In the genomic region with DNA sequence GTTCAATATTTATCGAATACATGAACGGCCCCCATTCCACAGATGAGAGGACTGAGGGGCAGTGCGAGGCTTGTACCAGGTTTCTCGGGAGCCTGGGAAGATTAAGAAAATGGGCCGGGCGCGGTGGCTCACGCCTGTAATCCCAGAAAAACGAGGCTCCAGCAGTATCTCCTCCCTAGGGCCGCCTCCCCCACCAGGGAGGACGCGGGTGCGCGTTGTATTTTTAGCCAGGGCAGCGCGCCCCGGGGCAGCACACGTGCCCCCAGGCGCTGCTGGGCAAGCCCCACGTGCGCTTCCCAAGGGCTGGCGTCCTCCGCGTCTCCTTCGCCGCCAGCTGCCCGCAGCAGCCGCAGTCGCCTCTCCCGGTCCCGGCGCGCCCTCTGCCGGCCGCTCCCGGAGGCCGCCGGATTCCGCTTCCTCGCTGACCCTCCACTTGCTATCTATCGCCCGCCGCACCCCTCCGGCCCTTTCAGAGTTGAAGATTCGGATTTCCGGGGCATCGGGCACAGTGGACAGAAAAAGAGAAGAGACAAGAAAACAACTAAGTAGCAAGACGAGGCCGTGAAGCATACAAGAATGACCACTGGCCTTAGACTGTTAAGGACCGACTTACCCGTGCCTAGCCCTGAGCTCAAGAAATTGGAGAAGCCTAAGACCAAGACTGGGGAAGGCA, we compare ENCODE assay signal across 1 cellular context.
TF ChIP-seq lines count a peak whose summit lies in the region.

No MANE protein-coding gene starts in this region.

TF ChIP-seq in HepG2, 621 proteins besides CTCF, POLR2A, EP300 and RAD21 (continued from another document and continues in another):
- TF ChIP-seq, protein P1, sequence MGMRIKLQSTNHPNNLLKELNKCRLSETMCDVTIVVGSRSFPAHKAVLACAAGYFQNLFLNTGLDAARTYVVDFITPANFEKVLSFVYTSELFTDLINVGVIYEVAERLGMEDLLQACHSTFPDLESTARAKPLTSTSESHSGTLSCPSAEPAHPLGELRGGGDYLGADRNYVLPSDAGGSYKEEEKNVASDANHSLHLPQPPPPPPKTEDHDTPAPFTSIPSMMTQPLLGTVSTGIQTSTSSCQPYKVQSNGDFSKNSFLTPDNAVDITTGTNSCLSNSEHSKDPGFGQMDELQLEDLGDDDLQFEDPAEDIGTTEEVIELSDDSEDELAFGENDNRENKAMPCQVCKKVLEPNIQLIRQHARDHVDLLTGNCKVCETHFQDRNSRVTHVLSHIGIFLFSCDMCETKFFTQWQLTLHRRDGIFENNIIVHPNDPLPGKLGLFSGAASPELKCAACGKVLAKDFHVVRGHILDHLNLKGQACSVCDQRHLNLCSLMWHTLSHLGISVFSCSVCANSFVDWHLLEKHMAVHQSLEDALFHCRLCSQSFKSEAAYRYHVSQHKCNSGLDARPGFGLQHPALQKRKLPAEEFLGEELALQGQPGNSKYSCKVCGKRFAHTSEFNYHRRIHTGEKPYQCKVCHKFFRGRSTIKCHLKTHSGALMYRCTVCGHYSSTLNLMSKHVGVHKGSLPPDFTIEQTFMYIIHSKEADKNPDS (CRISPR knock-in tag; IDR thresholded peaks at IDR 0.05) = no peak
- peak; percentile 40; the same call in 1 of the 2 replicates for TF ChIP-seq SOX5 (CRISPR knock-in tag; IDR thresholded peaks at IDR 0.05; ENCODE audit: borderline replicate concordance)
- TF ChIP-seq BORCS8-MEF2B (CRISPR knock-in tag; IDR thresholded peaks at IDR 0.05) = peak; percentile 37; the same call in 1 of the 2 replicates
- TF ChIP-seq MED8 (CRISPR knock-in tag; IDR thresholded peaks at IDR 0.05; ENCODE audit: insufficient replicate concordance) = no peak
- no peak for TF ChIP-seq ZNF776 (CRISPR knock-in tag; IDR thresholded peaks at IDR 0.05)
- no peak for TF ChIP-seq CEBPG (CRISPR knock-in tag; IDR thresholded peaks at IDR 0.05)
- no peak for TF ChIP-seq SIX4 (CRISPR knock-in tag; IDR thresholded peaks at IDR 0.05)
- no peak for TF ChIP-seq ZNF251 (CRISPR knock-in tag; IDR thresholded peaks at IDR 0.05)
- TF ChIP-seq ZFP37 (CRISPR knock-in tag; IDR thresholded peaks at IDR 0.05; ENCODE audit: borderline replicate concordance) = no peak
- TF ChIP-seq, protein P2, sequence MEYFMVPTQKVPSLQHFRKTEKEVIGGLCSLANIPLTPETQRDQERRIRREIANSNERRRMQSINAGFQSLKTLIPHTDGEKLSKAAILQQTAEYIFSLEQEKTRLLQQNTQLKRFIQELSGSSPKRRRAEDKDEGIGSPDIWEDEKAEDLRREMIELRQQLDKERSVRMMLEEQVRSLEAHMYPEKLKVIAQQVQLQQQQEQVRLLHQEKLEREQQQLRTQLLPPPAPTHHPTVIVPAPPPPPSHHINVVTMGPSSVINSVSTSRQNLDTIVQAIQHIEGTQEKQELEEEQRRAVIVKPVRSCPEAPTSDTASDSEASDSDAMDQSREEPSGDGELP (IDR thresholded peaks at IDR 0.05; ENCODE audit: borderline replicate concordance, low read depth) = peak; percentile 77; the same call in 1 of the 2 replicates
- TF ChIP-seq CENPX (CRISPR knock-in tag; IDR thresholded peaks at IDR 0.05) = no peak
- no peak for TF ChIP-seq ZKSCAN8 (CRISPR knock-in tag; IDR thresholded peaks at IDR 0.05; ENCODE audit: borderline replicate concordance)
- no peak for TF ChIP-seq ZNF274 (CRISPR knock-in tag; IDR thresholded peaks at IDR 0.05)
- no peak for TF ChIP-seq SIX1 (CRISPR knock-in tag; IDR thresholded peaks at IDR 0.05; ENCODE audit: borderline replicate concordance)
- TF ChIP-seq U2AF1 (optimal IDR thresholded peaks at IDR 0.05; ENCODE audit: low read depth, low read length) = no peak
- TF ChIP-seq, protein P3, sequence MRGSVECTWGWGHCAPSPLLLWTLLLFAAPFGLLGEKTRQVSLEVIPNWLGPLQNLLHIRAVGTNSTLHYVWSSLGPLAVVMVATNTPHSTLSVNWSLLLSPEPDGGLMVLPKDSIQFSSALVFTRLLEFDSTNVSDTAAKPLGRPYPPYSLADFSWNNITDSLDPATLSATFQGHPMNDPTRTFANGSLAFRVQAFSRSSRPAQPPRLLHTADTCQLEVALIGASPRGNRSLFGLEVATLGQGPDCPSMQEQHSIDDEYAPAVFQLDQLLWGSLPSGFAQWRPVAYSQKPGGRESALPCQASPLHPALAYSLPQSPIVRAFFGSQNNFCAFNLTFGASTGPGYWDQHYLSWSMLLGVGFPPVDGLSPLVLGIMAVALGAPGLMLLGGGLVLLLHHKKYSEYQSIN (CRISPR knock-in tag; IDR thresholded peaks at IDR 0.05; ENCODE audit: borderline replicate concordance) = no peak
- TF ChIP-seq ZNF891 (CRISPR knock-in tag; IDR thresholded peaks at IDR 0.05) = 0 out of 2 replicates have a peak, but pooled peaks have one; percentile 42
- TF ChIP-seq ZEB1 (IDR thresholded peaks at IDR 0.05; ENCODE audit: insufficient replicate concordance, low read depth) = no peak
- no peak for TF ChIP-seq MYNN (CRISPR knock-in tag; IDR thresholded peaks at IDR 0.05; ENCODE audit: low read depth)
- TF ChIP-seq, protein P4, sequence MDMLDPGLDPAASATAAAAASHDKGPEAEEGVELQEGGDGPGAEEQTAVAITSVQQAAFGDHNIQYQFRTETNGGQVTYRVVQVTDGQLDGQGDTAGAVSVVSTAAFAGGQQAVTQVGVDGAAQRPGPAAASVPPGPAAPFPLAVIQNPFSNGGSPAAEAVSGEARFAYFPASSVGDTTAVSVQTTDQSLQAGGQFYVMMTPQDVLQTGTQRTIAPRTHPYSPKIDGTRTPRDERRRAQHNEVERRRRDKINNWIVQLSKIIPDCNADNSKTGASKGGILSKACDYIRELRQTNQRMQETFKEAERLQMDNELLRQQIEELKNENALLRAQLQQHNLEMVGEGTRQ (IDR thresholded peaks at IDR 0.05; ENCODE audit: low read depth, low read length) = peak; percentile 59
- TF ChIP-seq, protein P4 (CRISPR knock-in tag; IDR thresholded peaks at IDR 0.05; ENCODE audit: borderline replicate concordance) = no peak
- peak; percentile 67 for TF ChIP-seq YY1 (IDR thresholded peaks at IDR 0.05; ENCODE audit: insufficient read depth, insufficient replicate concordance, low read depth, low read length)
- TF ChIP-seq, protein P5, sequence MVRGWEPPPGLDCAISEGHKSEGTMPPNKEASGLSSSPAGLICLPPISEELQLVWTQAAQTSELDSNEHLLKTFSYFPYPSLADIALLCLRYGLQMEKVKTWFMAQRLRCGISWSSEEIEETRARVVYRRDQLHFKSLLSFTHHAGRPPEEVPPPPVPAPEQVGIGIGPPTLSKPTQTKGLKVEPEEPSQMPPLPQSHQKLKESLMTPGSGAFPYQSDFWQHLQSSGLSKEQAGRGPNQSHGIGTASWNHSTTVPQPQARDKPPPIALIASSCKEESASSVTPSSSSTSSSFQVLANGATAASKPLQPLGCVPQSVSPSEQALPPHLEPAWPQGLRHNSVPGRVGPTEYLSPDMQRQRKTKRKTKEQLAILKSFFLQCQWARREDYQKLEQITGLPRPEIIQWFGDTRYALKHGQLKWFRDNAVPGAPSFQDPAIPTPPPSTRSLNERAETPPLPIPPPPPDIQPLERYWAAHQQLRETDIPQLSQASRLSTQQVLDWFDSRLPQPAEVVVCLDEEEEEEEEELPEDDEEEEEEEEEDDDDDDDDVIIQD (CRISPR knock-in tag; IDR thresholded peaks at IDR 0.05; ENCODE audit: low read depth) = no peak
- no peak for TF ChIP-seq ZNF317 (CRISPR knock-in tag; IDR thresholded peaks at IDR 0.05)
- TF ChIP-seq, protein P6, sequence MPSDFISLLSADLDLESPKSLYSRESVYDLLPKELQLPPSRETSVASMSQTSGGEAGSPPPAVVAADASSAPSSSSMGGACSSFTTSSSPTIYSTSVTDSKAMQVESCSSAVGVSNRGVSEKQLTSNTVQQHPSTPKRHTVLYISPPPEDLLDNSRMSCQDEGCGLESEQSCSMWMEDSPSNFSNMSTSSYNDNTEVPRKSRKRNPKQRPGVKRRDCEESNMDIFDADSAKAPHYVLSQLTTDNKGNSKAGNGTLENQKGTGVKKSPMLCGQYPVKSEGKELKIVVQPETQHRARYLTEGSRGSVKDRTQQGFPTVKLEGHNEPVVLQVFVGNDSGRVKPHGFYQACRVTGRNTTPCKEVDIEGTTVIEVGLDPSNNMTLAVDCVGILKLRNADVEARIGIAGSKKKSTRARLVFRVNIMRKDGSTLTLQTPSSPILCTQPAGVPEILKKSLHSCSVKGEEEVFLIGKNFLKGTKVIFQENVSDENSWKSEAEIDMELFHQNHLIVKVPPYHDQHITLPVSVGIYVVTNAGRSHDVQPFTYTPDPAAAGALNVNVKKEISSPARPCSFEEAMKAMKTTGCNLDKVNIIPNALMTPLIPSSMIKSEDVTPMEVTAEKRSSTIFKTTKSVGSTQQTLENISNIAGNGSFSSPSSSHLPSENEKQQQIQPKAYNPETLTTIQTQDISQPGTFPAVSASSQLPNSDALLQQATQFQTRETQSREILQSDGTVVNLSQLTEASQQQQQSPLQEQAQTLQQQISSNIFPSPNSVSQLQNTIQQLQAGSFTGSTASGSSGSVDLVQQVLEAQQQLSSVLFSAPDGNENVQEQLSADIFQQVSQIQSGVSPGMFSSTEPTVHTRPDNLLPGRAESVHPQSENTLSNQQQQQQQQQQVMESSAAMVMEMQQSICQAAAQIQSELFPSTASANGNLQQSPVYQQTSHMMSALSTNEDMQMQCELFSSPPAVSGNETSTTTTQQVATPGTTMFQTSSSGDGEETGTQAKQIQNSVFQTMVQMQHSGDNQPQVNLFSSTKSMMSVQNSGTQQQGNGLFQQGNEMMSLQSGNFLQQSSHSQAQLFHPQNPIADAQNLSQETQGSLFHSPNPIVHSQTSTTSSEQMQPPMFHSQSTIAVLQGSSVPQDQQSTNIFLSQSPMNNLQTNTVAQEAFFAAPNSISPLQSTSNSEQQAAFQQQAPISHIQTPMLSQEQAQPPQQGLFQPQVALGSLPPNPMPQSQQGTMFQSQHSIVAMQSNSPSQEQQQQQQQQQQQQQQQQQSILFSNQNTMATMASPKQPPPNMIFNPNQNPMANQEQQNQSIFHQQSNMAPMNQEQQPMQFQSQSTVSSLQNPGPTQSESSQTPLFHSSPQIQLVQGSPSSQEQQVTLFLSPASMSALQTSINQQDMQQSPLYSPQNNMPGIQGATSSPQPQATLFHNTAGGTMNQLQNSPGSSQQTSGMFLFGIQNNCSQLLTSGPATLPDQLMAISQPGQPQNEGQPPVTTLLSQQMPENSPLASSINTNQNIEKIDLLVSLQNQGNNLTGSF (CRISPR knock-in tag; IDR thresholded peaks at IDR 0.05) = 0 out of 2 replicates have a peak, but pooled peaks have one; percentile 32
- no peak for TF ChIP-seq MEF2D (CRISPR knock-in tag; IDR thresholded peaks at IDR 0.05)
- TF ChIP-seq GFI1 (CRISPR knock-in tag; IDR thresholded peaks at IDR 0.05; ENCODE audit: borderline replicate concordance) = no peak
- TF ChIP-seq SCMH1 (CRISPR knock-in tag; IDR thresholded peaks at IDR 0.05; ENCODE audit: borderline replicate concordance) = no peak
- peak; percentile 72 for TF ChIP-seq ZBTB38 (CRISPR knock-in tag; IDR thresholded peaks at IDR 0.05)
- no peak for TF ChIP-seq ZNF670 (CRISPR knock-in tag; IDR thresholded peaks at IDR 0.05; ENCODE audit: borderline replicate concordance)
- TF ChIP-seq ZNF207 (IDR thresholded peaks at IDR 0.05; ENCODE audit: borderline replicate concordance) = no peak
- TF ChIP-seq KDM5B (CRISPR knock-in tag; IDR thresholded peaks at IDR 0.05; ENCODE audit: borderline replicate concordance) = peak; percentile 63; the same call in 1 of the 2 replicates
- TF ChIP-seq ZNF816 (CRISPR knock-in tag; IDR thresholded peaks at IDR 0.05; ENCODE audit: borderline replicate concordance) = no peak
- no peak for TF ChIP-seq NFATC3 (CRISPR knock-in tag; IDR thresholded peaks at IDR 0.05)
- TF ChIP-seq SP5 (CRISPR knock-in tag; IDR thresholded peaks at IDR 0.05; ENCODE audit: borderline replicate concordance, low read depth) = no peak
- TF ChIP-seq ZFP36L1 (CRISPR knock-in tag; IDR thresholded peaks at IDR 0.05) = no peak
- TF ChIP-seq, protein P7, sequence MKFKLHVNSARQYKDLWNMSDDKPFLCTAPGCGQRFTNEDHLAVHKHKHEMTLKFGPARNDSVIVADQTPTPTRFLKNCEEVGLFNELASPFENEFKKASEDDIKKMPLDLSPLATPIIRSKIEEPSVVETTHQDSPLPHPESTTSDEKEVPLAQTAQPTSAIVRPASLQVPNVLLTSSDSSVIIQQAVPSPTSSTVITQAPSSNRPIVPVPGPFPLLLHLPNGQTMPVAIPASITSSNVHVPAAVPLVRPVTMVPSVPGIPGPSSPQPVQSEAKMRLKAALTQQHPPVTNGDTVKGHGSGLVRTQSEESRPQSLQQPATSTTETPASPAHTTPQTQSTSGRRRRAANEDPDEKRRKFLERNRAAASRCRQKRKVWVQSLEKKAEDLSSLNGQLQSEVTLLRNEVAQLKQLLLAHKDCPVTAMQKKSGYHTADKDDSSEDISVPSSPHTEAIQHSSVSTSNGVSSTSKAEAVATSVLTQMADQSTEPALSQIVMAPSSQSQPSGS (CRISPR knock-in tag; IDR thresholded peaks at IDR 0.05) = no peak
- TF ChIP-seq, protein P8, sequence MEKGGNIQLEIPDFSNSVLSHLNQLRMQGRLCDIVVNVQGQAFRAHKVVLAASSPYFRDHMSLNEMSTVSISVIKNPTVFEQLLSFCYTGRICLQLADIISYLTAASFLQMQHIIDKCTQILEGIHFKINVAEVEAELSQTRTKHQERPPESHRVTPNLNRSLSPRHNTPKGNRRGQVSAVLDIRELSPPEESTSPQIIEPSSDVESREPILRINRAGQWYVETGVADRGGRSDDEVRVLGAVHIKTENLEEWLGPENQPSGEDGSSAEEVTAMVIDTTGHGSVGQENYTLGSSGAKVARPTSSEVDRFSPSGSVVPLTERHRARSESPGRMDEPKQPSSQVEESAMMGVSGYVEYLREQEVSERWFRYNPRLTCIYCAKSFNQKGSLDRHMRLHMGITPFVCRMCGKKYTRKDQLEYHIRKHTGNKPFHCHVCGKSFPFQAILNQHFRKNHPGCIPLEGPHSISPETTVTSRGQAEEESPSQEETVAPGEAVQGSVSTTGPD (CRISPR knock-in tag; IDR thresholded peaks at IDR 0.05) = no peak
- 0 out of 2 replicates have a peak, but pooled peaks have one; percentile 61 for TF ChIP-seq HNRNPL (IDR thresholded peaks at IDR 0.05; ENCODE audit: low read depth, low read length)
- no peak for TF ChIP-seq ISX (CRISPR knock-in tag; conservative IDR thresholded peaks at IDR 0.05)
- TF ChIP-seq ZNF550 (CRISPR knock-in tag; IDR thresholded peaks at IDR 0.05; ENCODE audit: borderline replicate concordance) = no peak
- TF ChIP-seq, protein P9, sequence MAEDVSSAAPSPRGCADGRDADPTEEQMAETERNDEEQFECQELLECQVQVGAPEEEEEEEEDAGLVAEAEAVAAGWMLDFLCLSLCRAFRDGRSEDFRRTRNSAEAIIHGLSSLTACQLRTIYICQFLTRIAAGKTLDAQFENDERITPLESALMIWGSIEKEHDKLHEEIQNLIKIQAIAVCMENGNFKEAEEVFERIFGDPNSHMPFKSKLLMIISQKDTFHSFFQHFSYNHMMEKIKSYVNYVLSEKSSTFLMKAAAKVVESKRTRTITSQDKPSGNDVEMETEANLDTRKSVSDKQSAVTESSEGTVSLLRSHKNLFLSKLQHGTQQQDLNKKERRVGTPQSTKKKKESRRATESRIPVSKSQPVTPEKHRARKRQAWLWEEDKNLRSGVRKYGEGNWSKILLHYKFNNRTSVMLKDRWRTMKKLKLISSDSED (CRISPR knock-in tag; IDR thresholded peaks at IDR 0.05) = no peak
- TF ChIP-seq ARNTL (CRISPR knock-in tag; IDR thresholded peaks at IDR 0.05) = peak; percentile 86
- TF ChIP-seq TCF7 (IDR thresholded peaks at IDR 0.05; ENCODE audit: low read depth) = no peak
- TF ChIP-seq MIXL1 (CRISPR knock-in tag; IDR thresholded peaks at IDR 0.05) = 0 out of 2 replicates have a peak, but pooled peaks have one; percentile 17
- no peak for TF ChIP-seq NCOA1 (CRISPR knock-in tag; IDR thresholded peaks at IDR 0.05)
